38 cellular contexts compared by ENCODE assay signal in genomic region chr17:66220079-66220835, GRCh38. TPM values are rescaled to one million over a fixed set of nuclear protein-coding genes. Genes with fewer than 3 reads are reported as not detected.
"Had no signal": no experiment of that assay in that cellular context is flagged by ENCODE, and none has a peak within 500 bp of the region (broad histone marks: within the 10 kb centered on the region; RNA-seq: fewer than 3 reads in every experiment).

No MANE protein-coding gene starts in this region.

- H3K36me3 ChIP-seq: adrenal gland, brain microvascular endothelial cell, breast epithelium had no signal

- H3K4me3 Mint-ChIP-seq: activated B cell treated with CpG ODN at 0.5 μM for 24 hours; activated CD4-positive, alpha-beta memory T cell treated with anti-CD3 and anti-CD28 coated beads for 36 hours; activated CD4-positive, alpha-beta T cell treated with anti-CD3 and anti-CD28 coated beads, Interleukin-2, amount 10 ng/mL, durations not matched to agents 24 days and 14 days; activated CD8-positive, alpha-beta T cell treated with anti-CD3 and anti-CD28 coated beads for 36 hours; activated naive CD4-positive, alpha-beta T cell treated with anti-CD3 and anti-CD28 coated beads for 36 hours; activated naive CD8-positive, alpha-beta T cell treated with anti-CD3 and anti-CD28 coated beads for 36 hours; activated T-cell treated with anti-CD3 and anti-CD28 coated beads, Interleukin-2, amount 50 U/mL, for 4 hours; activated T-cell treated with anti-CD3 and anti-CD28 coated beads, Interleukin-2, amount 50 U/mL, for 72 hours; activated T-helper 1 cell treated with anti-CD3 and anti-CD28 coated beads, Interleukin-12 subunit alpha, Interleukin-12 subunit beta, Interleukin-2, Interleukin-4 antibody, amounts not matched to agents 30 ng/mL and 10 ng/mL and 1 ng/mL, durations not matched to agents 14 hours and 24 hours and 36 hours; activated T-helper 17 cell treated with anti-CD3 and anti-CD28 coated beads, Interleukin-2, amount 50 U/mL, for 72 hours; T-helper 2 cell treated with Interferon-gamma antibody and Interleukin-4, amounts not matched to agents 5 μg/mL and 100 μg/mL, for 36 hours had no signal

- H3K27me3 ChIP-seq: body of pancreas had no signal

- H3K9me3 ChIP-seq: adrenal gland, body of pancreas, breast epithelium had no signal

- H3K9me3 Mint-ChIP-seq: activated B cell treated with CpG ODN at 0.5 μM for 24 hours; activated CD4-positive, alpha-beta memory T cell treated with anti-CD3 and anti-CD28 coated beads for 36 hours; activated CD4-positive, alpha-beta T cell treated with anti-CD3 and anti-CD28 coated beads, Interleukin-2, amount 10 ng/mL, durations not matched to agents 24 days and 14 days; activated CD8-positive, alpha-beta T cell treated with anti-CD3 and anti-CD28 coated beads for 36 hours; activated naive CD4-positive, alpha-beta T cell treated with anti-CD3 and anti-CD28 coated beads for 36 hours; activated naive CD8-positive, alpha-beta T cell treated with anti-CD3 and anti-CD28 coated beads for 36 hours; activated T-cell treated with anti-CD3 and anti-CD28 coated beads, Interleukin-2, amount 50 U/mL, for 4 hours; activated T-cell treated with anti-CD3 and anti-CD28 coated beads, Interleukin-2, amount 50 U/mL, for 72 hours; activated T-helper 1 cell treated with anti-CD3 and anti-CD28 coated beads, Interleukin-12 subunit alpha, Interleukin-12 subunit beta, Interleukin-2, Interleukin-4 antibody, amounts not matched to agents 30 ng/mL and 10 ng/mL and 1 ng/mL, durations not matched to agents 14 hours and 24 hours and 36 hours; activated T-helper 17 cell treated with anti-CD3 and anti-CD28 coated beads, Interleukin-2, amount 50 U/mL, for 72 hours; T-helper 2 cell treated with Interferon-gamma antibody and Interleukin-4, amounts not matched to agents 5 μg/mL and 100 μg/mL, for 36 hours had no signal

- H3K27me3 Mint-ChIP-seq: activated naive CD8-positive, alpha-beta T cell treated with anti-CD3 and anti-CD28 coated beads for 36 hours; activated T-helper 17 cell treated with anti-CD3 and anti-CD28 coated beads, Interleukin-2, amount 50 U/mL, for 72 hours had no signal

- H3K4me1 Mint-ChIP-seq: activated B cell treated with CpG ODN at 0.5 μM for 24 hours; activated CD4-positive, alpha-beta T cell treated with anti-CD3 and anti-CD28 coated beads, Interleukin-2, amount 10 ng/mL, durations not matched to agents 24 days and 14 days; activated naive CD8-positive, alpha-beta T cell treated with anti-CD3 and anti-CD28 coated beads for 36 hours; activated T-helper 17 cell treated with anti-CD3 and anti-CD28 coated beads, Interleukin-2, amount 50 U/mL, for 72 hours had no signal

- ATAC-seq: activated CD8-positive, alpha-beta T cell treated with anti-CD3 and anti-CD28 coated beads for 36 hours; activated naive CD4-positive, alpha-beta T cell treated with anti-CD3 and anti-CD28 coated beads, Interleukin-2, amount 50 U/mL, for 72 hours; activated T-cell treated with anti-CD3 and anti-CD28 coated beads, Interleukin-2, amount 50 U/mL, for 4 hours; activated T-cell treated with anti-CD3 and anti-CD28 coated beads, Interleukin-2, amount 50 U/mL, for 72 hours; activated T-helper 17 cell treated with anti-CD3 and anti-CD28 coated beads, Interleukin-2, amount 50 U/mL, for 72 hours; body of pancreas had no signal

- DNase-seq: activated B cell treated with CpG ODN at 0.5 μM for 24 hours; activated CD4-positive, alpha-beta memory T cell treated with anti-CD3 and anti-CD28 coated beads for 36 hours; activated CD4-positive, alpha-beta T cell treated with anti-CD3 and anti-CD28 coated beads for 4 hours; activated CD4-positive, alpha-beta T cell treated with anti-CD3 and anti-CD28 coated beads, Interleukin-2, amount 10 ng/mL, durations not matched to agents 24 days and 14 days; activated CD4-positive, alpha-beta T cell treated with anti-CD3 and anti-CD28 coated beads, Interleukin-2, amount 50 U/mL, for 1 hour; activated CD4-positive, alpha-beta T cell treated with anti-CD3 and anti-CD28 coated beads, Interleukin-2, amount 50 U/mL, for 4 hours; activated CD4-positive, CD25-positive, alpha-beta regulatory T cell treated with anti-CD3 and anti-CD28 coated beads, Interleukin-2, amount 50 U/mL, for 72 hours; activated CD8-positive, alpha-beta memory T cell treated with anti-CD3 and anti-CD28 coated beads, Interleukin-2, amount 50 U/mL, for 4 hours; activated CD8-positive, alpha-beta T cell treated with anti-CD3 and anti-CD28 coated beads for 36 hours; activated effector memory CD4-positive, alpha-beta T cell treated with anti-CD3 and anti-CD28 coated beads, Interleukin-2, amount 50 U/mL, for 16 hours; activated gamma-delta T cell treated with Interleukin-2 at 50 U/mL for 16 hours; activated naive CD4-positive, alpha-beta T cell; activated naive CD4-positive, alpha-beta T cell treated with anti-CD3 and anti-CD28 coated beads for 36 hours; activated naive CD4-positive, alpha-beta T cell treated with anti-CD3 and anti-CD28 coated beads, Interleukin-2, amount 50 U/mL, for 16 hours; activated naive CD8-positive, alpha-beta T cell treated with anti-CD3 and anti-CD28 coated beads for 36 hours; activated T-cell treated with anti-CD3 and anti-CD28 coated beads for 4 hours; activated T-cell treated with anti-CD3 and anti-CD28 coated beads, Interleukin-2, amount 50 U/mL, for 1 hour; activated T-cell treated with anti-CD3 and anti-CD28 coated beads, Interleukin-2, amount 50 U/mL, for 4 hours; activated T-cell treated with anti-CD3 and anti-CD28 coated beads, Interleukin-2, amount 50 U/mL, for 72 hours; adrenal gland; amniotic stem cell; aorta; body of pancreas; brain microvascular endothelial cell; central memory CD4-positive, alpha-beta T cell; T-helper 2 cell; T-helper 9 cell had no signal

- FAIRE-seq: astrocyte, colon, TTC549 had no signal

- H3K4me3 ChIP-seq: adrenal gland, body of pancreas, breast epithelium had no signal

- H3K27ac Mint-ChIP-seq: activated B cell treated with CpG ODN at 0.5 μM for 24 hours; activated CD4-positive, alpha-beta memory T cell treated with anti-CD3 and anti-CD28 coated beads for 36 hours; activated CD4-positive, alpha-beta T cell treated with anti-CD3 and anti-CD28 coated beads, Interleukin-2, amount 10 ng/mL, durations not matched to agents 24 days and 14 days; activated CD8-positive, alpha-beta T cell treated with anti-CD3 and anti-CD28 coated beads for 36 hours; activated naive CD4-positive, alpha-beta T cell treated with anti-CD3 and anti-CD28 coated beads for 36 hours; activated naive CD4-positive, alpha-beta T cell treated with anti-CD3 and anti-CD28 coated beads, Interleukin-2, amount 50 U/mL, for 72 hours; activated naive CD8-positive, alpha-beta T cell treated with anti-CD3 and anti-CD28 coated beads for 36 hours; activated T-cell treated with anti-CD3 and anti-CD28 coated beads, Interleukin-2, amount 50 U/mL, for 72 hours; activated T-helper 1 cell treated with anti-CD3 and anti-CD28 coated beads, Interleukin-12 subunit alpha, Interleukin-12 subunit beta, Interleukin-2, Interleukin-4 antibody, amounts not matched to agents 30 ng/mL and 10 ng/mL and 1 ng/mL, durations not matched to agents 14 hours and 24 hours and 36 hours; activated T-helper 17 cell treated with anti-CD3 and anti-CD28 coated beads, Interleukin-2, amount 50 U/mL, for 72 hours; T-helper 2 cell treated with Interferon-gamma antibody and Interleukin-4, amounts not matched to agents 5 μg/mL and 100 μg/mL, for 36 hours had no signal

- H3K4me1 ChIP-seq: adrenal gland, body of pancreas, breast epithelium had no signal

- H3K36me3 Mint-ChIP-seq: activated CD4-positive, alpha-beta memory T cell treated with anti-CD3 and anti-CD28 coated beads for 36 hours; activated naive CD4-positive, alpha-beta T cell treated with anti-CD3 and anti-CD28 coated beads, Interleukin-2, amount 50 U/mL, for 72 hours; activated naive CD8-positive, alpha-beta T cell treated with anti-CD3 and anti-CD28 coated beads for 36 hours had no signal

- H3K27ac ChIP-seq: adrenal gland, body of pancreas, brain microvascular endothelial cell, breast epithelium, VCaP had no signal

RNA-seq across cellular contexts. Expression of gene APOH, which starts 9.0 kb away (rescaled TPM):
- total RNA-seq: activated B cell treated with CpG ODN at 0.5 μM for 24 hours; activated CD4-positive, alpha-beta memory T cell treated with anti-CD3 and anti-CD28 coated beads for 36 hours; activated CD4-positive, alpha-beta T cell treated with anti-CD3 and anti-CD28 coated beads, Interleukin-2, amount 10 ng/mL, durations not matched to agents 24 days and 14 days; activated CD8-positive, alpha-beta memory T cell treated with anti-CD3 and anti-CD28 coated beads for 36 hours; activated CD8-positive, alpha-beta T cell treated with anti-CD3 and anti-CD28 coated beads for 36 hours; activated naive CD4-positive, alpha-beta T cell treated with anti-CD3 and anti-CD28 coated beads for 36 hours; activated naive CD4-positive, alpha-beta T cell treated with anti-CD3 and anti-CD28 coated beads, Interleukin-2, amount 50 U/mL, for 72 hours; activated naive CD8-positive, alpha-beta T cell treated with anti-CD3 and anti-CD28 coated beads for 36 hours; activated T-cell treated with anti-CD3 and anti-CD28 coated beads, Interleukin-2, amount 50 U/mL, for 72 hours; activated T-helper 1 cell treated with anti-CD3 and anti-CD28 coated beads, Interleukin-12 subunit alpha, Interleukin-12 subunit beta, Interleukin-2, Interleukin-4 antibody, amounts not matched to agents 30 ng/mL and 10 ng/mL and 1 ng/mL, durations not matched to agents 14 hours and 24 hours and 36 hours; activated T-helper 17 cell treated with anti-CD3 and anti-CD28 coated beads, Interleukin-2, amount 50 U/mL, for 72 hours; aorta; astrocyte; breast epithelium; cardiac septum had no signal
